In the genomic region with DNA sequence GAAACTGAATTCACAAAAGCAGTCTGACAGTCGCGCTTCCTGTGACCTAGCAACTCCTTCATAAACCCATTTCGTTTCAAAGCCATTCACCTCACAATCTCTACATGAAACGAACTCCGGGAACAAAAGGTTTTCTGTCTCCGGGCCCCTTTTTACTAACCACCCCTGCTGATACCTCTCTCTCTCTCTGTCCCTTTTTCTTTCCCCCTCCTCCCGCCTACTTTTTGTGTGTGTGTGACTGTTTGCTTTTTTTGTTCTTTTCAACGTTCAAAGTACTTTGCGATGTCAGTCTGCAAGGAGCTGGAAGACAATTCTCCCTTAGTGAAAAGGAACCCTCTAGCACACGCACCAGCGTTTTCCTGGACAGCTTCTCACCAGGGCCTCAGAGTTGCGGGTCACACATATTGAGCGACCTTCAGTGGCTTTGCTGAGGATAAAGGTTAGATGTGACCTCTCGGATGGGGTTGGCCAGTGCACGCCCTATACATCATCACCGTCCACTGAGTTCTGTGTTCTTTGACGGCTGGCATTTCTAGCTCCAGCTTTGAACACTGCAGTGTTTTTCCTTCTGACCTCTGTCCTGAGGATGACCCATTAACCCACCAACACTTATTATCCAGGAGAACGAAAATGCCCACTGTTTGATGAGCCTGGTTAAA, we compare ENCODE assay signal across 1 cellular context.
TF ChIP-seq lines count a peak whose summit lies in the region.

No MANE protein-coding gene starts in this region.

TF ChIP-seq in HepG2, 621 proteins besides CTCF, POLR2A, EP300 and RAD21 (continued from another document and continues in another):
- TF ChIP-seq TFDP2 (CRISPR knock-in tag; IDR thresholded peaks at IDR 0.05) (peak; percentile 52; the same call in 1 of the 2 replicates), JUN (CRISPR knock-in tag; IDR thresholded peaks at IDR 0.05) (peak; percentile 69; the same call in 1 of the 2 replicates), TBX3 (IDR thresholded peaks at IDR 0.05; ENCODE audit: borderline replicate concordance) (peak; percentile 59; the same call in 1 of the 2 replicates), RCOR2 (CRISPR knock-in tag; IDR thresholded peaks at IDR 0.05) (peak; percentile 82), HHEX (CRISPR knock-in tag; IDR thresholded peaks at IDR 0.05) (peak; percentile 79), RFX5 (IDR thresholded peaks at IDR 0.05; ENCODE audit: low read depth, low read length) (no peak), CBX2 (IDR thresholded peaks at IDR 0.05; ENCODE audit: low read depth, low read length) (no peak), CBX2 (CRISPR knock-in tag; IDR thresholded peaks at IDR 0.05; ENCODE audit: low read depth) (no peak), SMC3 (IDR thresholded peaks at IDR 0.05; ENCODE audit: low read length) (peak; percentile 8; the same call in 1 of the 2 replicates), CBX5 (CRISPR knock-in tag; IDR thresholded peaks at IDR 0.05; ENCODE audit: borderline replicate concordance) (0 out of 2 replicates have a peak, but pooled peaks have one; percentile 60), NR3C1 (CRISPR knock-in tag; IDR thresholded peaks at IDR 0.05) (no peak), RXRA (CRISPR knock-in tag; IDR thresholded peaks at IDR 0.05) (peak; percentile 98), SNAI1 (CRISPR knock-in tag; IDR thresholded peaks at IDR 0.05; ENCODE audit: borderline replicate concordance) (no peak), SOX13 (IDR thresholded peaks at IDR 0.05) (peak; percentile 9; the same call in 1 of the 2 replicates), SOX13 (CRISPR knock-in tag; conservative IDR thresholded peaks at IDR 0.05 in 1 of 2, IDR thresholded peaks at IDR 0.05 in 1 of 2) (peak in 1 of 2 experiments; percentile 83; a peak in 2 of 4 replicates), SP1 (IDR thresholded peaks at IDR 0.05) (no peak), SP1 (CRISPR knock-in tag; IDR thresholded peaks at IDR 0.05) (peak; percentile 18; the same call in 1 of the 2 replicates), CHD4 (IDR thresholded peaks at IDR 0.05; ENCODE audit: borderline replicate concordance, low read length) (peak; percentile 91; the same call in 1 of the 2 replicates), ZNF878 (CRISPR knock-in tag; IDR thresholded peaks at IDR 0.05) (peak; percentile 25; the same call in 1 of the 2 replicates), ZNF337 (CRISPR knock-in tag; IDR thresholded peaks at IDR 0.05; ENCODE audit: borderline replicate concordance, low read depth) (peak; percentile 39; the same call in 1 of the 2 replicates), ZNF709 (CRISPR knock-in tag; IDR thresholded peaks at IDR 0.05) (no peak), ARHGAP35 (CRISPR knock-in tag; IDR thresholded peaks at IDR 0.05; ENCODE audit: borderline replicate concordance) (no peak; the same call in 1 of the 2 replicates), PRDM15 (CRISPR knock-in tag; IDR thresholded peaks at IDR 0.05) (no peak), ZBTB21 (CRISPR knock-in tag; IDR thresholded peaks at IDR 0.05) (no peak), ZNF441 (CRISPR knock-in tag; IDR thresholded peaks at IDR 0.05; ENCODE audit: borderline replicate concordance) (no peak), ZNF562 (CRISPR knock-in tag; IDR thresholded peaks at IDR 0.05; ENCODE audit: borderline replicate concordance) (no peak), AHR (CRISPR knock-in tag; IDR thresholded peaks at IDR 0.05) (no peak), SMYD3 (CRISPR knock-in tag; IDR thresholded peaks at IDR 0.05) (no peak), CBFB (CRISPR knock-in tag; IDR thresholded peaks at IDR 0.05) (no peak), ZNF556 (CRISPR knock-in tag; IDR thresholded peaks at IDR 0.05; ENCODE audit: borderline replicate concordance) (peak; percentile 73), ZNF780A (CRISPR knock-in tag; IDR thresholded peaks at IDR 0.05) (no peak)
- TF ChIP-seq, protein P1, sequence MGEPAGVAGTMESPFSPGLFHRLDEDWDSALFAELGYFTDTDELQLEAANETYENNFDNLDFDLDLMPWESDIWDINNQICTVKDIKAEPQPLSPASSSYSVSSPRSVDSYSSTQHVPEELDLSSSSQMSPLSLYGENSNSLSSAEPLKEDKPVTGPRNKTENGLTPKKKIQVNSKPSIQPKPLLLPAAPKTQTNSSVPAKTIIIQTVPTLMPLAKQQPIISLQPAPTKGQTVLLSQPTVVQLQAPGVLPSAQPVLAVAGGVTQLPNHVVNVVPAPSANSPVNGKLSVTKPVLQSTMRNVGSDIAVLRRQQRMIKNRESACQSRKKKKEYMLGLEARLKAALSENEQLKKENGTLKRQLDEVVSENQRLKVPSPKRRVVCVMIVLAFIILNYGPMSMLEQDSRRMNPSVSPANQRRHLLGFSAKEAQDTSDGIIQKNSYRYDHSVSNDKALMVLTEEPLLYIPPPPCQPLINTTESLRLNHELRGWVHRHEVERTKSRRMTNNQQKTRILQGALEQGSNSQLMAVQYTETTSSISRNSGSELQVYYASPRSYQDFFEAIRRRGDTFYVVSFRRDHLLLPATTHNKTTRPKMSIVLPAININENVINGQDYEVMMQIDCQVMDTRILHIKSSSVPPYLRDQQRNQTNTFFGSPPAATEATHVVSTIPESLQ (CRISPR knock-in tag; conservative IDR thresholded peaks at IDR 0.05), result no peak
- TF ChIP-seq, protein P2, sequence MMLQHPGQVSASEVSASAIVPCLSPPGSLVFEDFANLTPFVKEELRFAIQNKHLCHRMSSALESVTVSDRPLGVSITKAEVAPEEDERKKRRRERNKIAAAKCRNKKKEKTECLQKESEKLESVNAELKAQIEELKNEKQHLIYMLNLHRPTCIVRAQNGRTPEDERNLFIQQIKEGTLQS (CRISPR knock-in tag; IDR thresholded peaks at IDR 0.05), result no peak
- TF ChIP-seq, protein P3, sequence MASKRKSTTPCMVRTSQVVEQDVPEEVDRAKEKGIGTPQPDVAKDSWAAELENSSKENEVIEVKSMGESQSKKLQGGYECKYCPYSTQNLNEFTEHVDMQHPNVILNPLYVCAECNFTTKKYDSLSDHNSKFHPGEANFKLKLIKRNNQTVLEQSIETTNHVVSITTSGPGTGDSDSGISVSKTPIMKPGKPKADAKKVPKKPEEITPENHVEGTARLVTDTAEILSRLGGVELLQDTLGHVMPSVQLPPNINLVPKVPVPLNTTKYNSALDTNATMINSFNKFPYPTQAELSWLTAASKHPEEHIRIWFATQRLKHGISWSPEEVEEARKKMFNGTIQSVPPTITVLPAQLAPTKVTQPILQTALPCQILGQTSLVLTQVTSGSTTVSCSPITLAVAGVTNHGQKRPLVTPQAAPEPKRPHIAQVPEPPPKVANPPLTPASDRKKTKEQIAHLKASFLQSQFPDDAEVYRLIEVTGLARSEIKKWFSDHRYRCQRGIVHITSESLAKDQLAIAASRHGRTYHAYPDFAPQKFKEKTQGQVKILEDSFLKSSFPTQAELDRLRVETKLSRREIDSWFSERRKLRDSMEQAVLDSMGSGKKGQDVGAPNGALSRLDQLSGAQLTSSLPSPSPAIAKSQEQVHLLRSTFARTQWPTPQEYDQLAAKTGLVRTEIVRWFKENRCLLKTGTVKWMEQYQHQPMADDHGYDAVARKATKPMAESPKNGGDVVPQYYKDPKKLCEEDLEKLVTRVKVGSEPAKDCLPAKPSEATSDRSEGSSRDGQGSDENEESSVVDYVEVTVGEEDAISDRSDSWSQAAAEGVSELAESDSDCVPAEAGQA (IDR thresholded peaks at IDR 0.05; ENCODE audit: low read depth), result no peak
- TF ChIP-seq, protein P3 (CRISPR knock-in tag; IDR thresholded peaks at IDR 0.05; ENCODE audit: borderline replicate concordance), result peak; percentile 35; the same call in 1 of the 2 replicates
- TF ChIP-seq, protein P4, sequence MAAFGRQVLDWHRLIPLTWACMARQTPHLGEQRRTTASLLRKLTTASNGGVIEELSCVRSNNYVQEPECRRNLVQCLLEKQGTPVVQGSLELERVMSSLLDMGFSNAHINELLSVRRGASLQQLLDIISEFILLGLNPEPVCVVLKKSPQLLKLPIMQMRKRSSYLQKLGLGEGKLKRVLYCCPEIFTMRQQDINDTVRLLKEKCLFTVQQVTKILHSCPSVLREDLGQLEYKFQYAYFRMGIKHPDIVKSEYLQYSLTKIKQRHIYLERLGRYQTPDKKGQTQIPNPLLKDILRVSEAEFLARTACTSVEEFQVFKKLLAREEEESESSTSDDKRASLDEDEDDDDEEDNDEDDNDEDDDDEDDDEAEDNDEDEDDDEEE (CRISPR knock-in tag; IDR thresholded peaks at IDR 0.05), result no peak
- TF ChIP-seq, protein P5, sequence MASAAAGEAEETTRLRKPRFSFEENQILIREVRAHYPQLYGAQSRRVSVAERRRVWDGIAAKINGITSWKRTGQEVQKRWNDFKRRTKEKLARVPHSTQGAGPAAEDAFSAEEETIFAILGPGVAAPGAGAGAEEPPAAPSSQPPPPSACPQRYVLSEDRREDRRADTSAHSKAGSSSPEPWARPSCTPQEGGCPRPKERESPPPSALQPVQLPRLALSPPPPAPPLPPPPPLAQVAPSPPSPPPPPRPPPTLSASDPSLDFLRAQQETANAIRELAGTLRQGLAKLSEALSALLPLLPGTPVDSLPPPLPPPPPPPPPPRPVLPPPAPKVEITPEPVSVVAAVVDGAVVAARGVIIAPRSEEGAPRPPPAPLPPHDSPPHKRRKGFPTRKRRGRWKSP (CRISPR knock-in tag; IDR thresholded peaks at IDR 0.05), result no peak
- TF ChIP-seq, protein P6, sequence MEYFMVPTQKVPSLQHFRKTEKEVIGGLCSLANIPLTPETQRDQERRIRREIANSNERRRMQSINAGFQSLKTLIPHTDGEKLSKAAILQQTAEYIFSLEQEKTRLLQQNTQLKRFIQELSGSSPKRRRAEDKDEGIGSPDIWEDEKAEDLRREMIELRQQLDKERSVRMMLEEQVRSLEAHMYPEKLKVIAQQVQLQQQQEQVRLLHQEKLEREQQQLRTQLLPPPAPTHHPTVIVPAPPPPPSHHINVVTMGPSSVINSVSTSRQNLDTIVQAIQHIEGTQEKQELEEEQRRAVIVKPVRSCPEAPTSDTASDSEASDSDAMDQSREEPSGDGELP (IDR thresholded peaks at IDR 0.05; ENCODE audit: borderline replicate concordance, low read depth), result peak; percentile 37; the same call in 1 of the 2 replicates
- TF ChIP-seq, protein P7, sequence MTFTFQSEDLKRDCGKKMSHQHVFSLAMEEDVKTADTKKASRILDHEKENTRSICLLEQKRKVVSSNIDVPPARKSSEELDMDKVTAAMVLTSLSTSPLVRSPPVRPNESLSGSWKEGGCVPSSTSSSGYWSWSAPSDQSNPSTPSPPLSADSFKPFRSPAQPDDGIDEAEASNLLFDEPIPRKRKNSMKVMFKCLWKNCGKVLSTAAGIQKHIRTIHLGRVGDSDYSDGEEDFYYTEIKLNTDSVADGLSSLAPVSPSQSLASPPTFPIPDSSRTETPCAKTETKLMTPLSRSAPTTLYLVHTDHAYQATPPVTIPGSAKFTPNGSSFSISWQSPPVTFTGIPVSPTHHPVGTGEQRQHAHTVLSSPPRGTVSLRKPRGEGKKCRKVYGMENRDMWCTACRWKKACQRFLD (CRISPR knock-in tag; IDR thresholded peaks at IDR 0.05; ENCODE audit: borderline replicate concordance), result 0 out of 2 replicates have a peak, but pooled peaks have one; percentile 56
